Comparison of ENCODE assay signal across 22 cellular contexts in the genomic region with DNA sequence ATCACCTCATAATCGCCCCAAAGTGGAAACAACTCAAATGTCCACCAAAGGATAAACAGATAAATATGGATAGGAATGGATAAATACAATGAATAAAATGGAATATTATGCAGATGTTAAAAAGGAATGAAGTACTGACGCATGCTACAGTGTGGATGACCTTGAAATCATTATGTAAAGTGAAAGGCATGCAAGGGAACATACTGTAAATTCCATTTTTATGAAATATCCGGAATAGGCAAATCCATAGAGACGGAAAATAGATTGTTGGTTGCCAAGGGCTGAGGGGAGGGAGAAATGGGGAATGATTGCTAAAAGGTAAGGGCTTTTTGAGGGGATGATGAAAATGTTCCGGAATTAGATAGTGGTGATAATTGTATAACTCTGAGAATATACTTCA. TPM values are rescaled to one million over a fixed set of nuclear protein-coding genes. Genes with fewer than 3 reads are reported as not detected.
"Had no signal": no experiment of that assay in that cellular context is flagged by ENCODE, and none has a peak within 500 bp of the region (broad histone marks: within the 10 kb centered on the region; RNA-seq: fewer than 3 reads in every experiment).

No MANE protein-coding gene starts in this region.

- H3K27me3 Mint-ChIP-seq: natural killer cell treated with Interleukin-12 subunit alpha and Interleukin-12 subunit beta and Interleukin-15 and Interleukin-18, amount 100 ng/mL, for 72 hours; stimulated activated naive B cell treated with anti-CD40 and anti-IgM and Interleukin-4, amounts not matched to agents 10 μg/mL and 1 μg/mL and 100 μg/mL, for 72 hours; T-cell had no signal

- H3K4me3 Mint-ChIP-seq: activated naive CD4-positive, alpha-beta T cell treated with anti-CD3 and anti-CD28 coated beads for 36 hours; activated T-cell treated with anti-CD3 and anti-CD28 coated beads, Interleukin-2, amount 50 U/mL, for 4 hours; natural killer cell treated with Interleukin-12 subunit alpha and Interleukin-12 subunit beta and Interleukin-15 and Interleukin-18, amount 100 ng/mL, for 72 hours; stimulated activated naive B cell treated with anti-CD40 and anti-IgM and Interleukin-4, amounts not matched to agents 10 μg/mL and 1 μg/mL and 100 μg/mL, for 72 hours; T-cell had no signal

- H3K4me1 ChIP-seq: lower lobe of right lung had no signal

- H3K27me3 ChIP-seq: spleen, thyroid gland had no signal

- H3K27ac Mint-ChIP-seq: activated naive CD4-positive, alpha-beta T cell treated with anti-CD3 and anti-CD28 coated beads for 36 hours; stimulated activated naive B cell treated with anti-CD40 and anti-IgM and Interleukin-4, amounts not matched to agents 10 μg/mL and 1 μg/mL and 100 μg/mL, for 72 hours had no signal

- H3K9me3 ChIP-seq: lower lobe of right lung, spleen, thyroid gland had no signal

- H3K36me3 Mint-ChIP-seq: natural killer cell treated with Interleukin-12 subunit alpha and Interleukin-12 subunit beta and Interleukin-15 and Interleukin-18, amount 100 ng/mL, for 72 hours had no signal

- H3K9me3 Mint-ChIP-seq: activated naive CD4-positive, alpha-beta T cell treated with anti-CD3 and anti-CD28 coated beads for 36 hours; activated T-cell treated with anti-CD3 and anti-CD28 coated beads, Interleukin-2, amount 50 U/mL, for 4 hours; natural killer cell treated with Interleukin-12 subunit alpha and Interleukin-12 subunit beta and Interleukin-15 and Interleukin-18, amount 100 ng/mL, for 72 hours; stimulated activated naive B cell treated with anti-CD40 and anti-IgM and Interleukin-4, amounts not matched to agents 10 μg/mL and 1 μg/mL and 100 μg/mL, for 72 hours; T-cell had no signal

- H3K4me3 ChIP-seq: lower lobe of right lung, spleen, thyroid gland had no signal

- ATAC-seq: activated T-cell treated with anti-CD3 and anti-CD28 coated beads, Interleukin-2, amount 50 U/mL, for 4 hours; lower lobe of right lung; natural killer cell treated with Interleukin-12 subunit alpha and Interleukin-12 subunit beta and Interleukin-15 and Interleukin-18, amount 100 ng/mL, for 72 hours; stimulated activated naive B cell treated with anti-CD40 and anti-IgM and Interleukin-4, amounts not matched to agents 10 μg/mL and 1 μg/mL and 100 μg/mL, for 72 hours; T-cell had no signal

- FAIRE-seq: frontal cortex, keratinocyte, urothelium cell line had no signal

- H3K27ac ChIP-seq: lower lobe of right lung, spleen, thyroid gland had no signal

- H3K36me3 ChIP-seq: lower lobe of right lung, spleen, thyroid gland had no signal

- DNase-seq: activated CD4-positive, alpha-beta T cell treated with anti-CD3 and anti-CD28 coated beads for 48 hours; activated CD4-positive, CD25-positive, alpha-beta regulatory T cell; activated CD8-positive, alpha-beta memory T cell treated with anti-CD3 and anti-CD28 coated beads, Interleukin-2, amount 50 U/mL, for 4 hours; activated naive CD4-positive, alpha-beta T cell treated with anti-CD3 and anti-CD28 coated beads for 36 hours; activated T-cell treated with anti-CD3 and anti-CD28 coated beads, Interleukin-2, amount 50 U/mL, for 4 hours; amniotic stem cell; hypothalamus; lower lobe of right lung; spleen; stimulated activated CD4-positive, alpha-beta T cell treated with anti-CD3 and anti-CD28 coated beads, Interleukin-4, amount 100 ng/mL, for 4 hours; stimulated activated naive B cell treated with anti-CD40 and anti-IgM and Interleukin-4, amounts not matched to agents 10 μg/mL and 1 μg/mL and 100 μg/mL, for 72 hours; T-cell; T1000; thyroid gland had no signal

RNA-seq across cellular contexts. Expression of a gene that starts 54.9 kb away (rescaled TPM):
- total RNA-seq: activated naive CD4-positive, alpha-beta T cell treated with anti-CD3 and anti-CD28 coated beads for 36 hours; activated T-cell treated with anti-CD3 and anti-CD28 coated beads, Interleukin-2, amount 50 U/mL, for 4 hours; cardiac septum; epithelial cell of proximal tubule; fibroblast of lung; lower lobe of right lung; mesenteric fat pad; natural killer cell treated with Interleukin-12 subunit alpha and Interleukin-12 subunit beta and Interleukin-15 and Interleukin-18, amount 100 ng/mL, for 72 hours; spleen; T-cell; thyroid gland had no signal
- polyA plus RNA-seq: fibroblast of lung, keratinocyte, spleen had no signal

RNA-seq across cellular contexts. Expression of a gene that starts 59.3 kb away (rescaled TPM):
- total RNA-seq: cardiac septum, epithelial cell of proximal tubule, fibroblast of lung, thyroid gland had no signal
- polyA plus RNA-seq: keratinocyte had no signal
